Comparison of ENCODE assay signal across 9 cellular contexts in the genomic region with DNA sequence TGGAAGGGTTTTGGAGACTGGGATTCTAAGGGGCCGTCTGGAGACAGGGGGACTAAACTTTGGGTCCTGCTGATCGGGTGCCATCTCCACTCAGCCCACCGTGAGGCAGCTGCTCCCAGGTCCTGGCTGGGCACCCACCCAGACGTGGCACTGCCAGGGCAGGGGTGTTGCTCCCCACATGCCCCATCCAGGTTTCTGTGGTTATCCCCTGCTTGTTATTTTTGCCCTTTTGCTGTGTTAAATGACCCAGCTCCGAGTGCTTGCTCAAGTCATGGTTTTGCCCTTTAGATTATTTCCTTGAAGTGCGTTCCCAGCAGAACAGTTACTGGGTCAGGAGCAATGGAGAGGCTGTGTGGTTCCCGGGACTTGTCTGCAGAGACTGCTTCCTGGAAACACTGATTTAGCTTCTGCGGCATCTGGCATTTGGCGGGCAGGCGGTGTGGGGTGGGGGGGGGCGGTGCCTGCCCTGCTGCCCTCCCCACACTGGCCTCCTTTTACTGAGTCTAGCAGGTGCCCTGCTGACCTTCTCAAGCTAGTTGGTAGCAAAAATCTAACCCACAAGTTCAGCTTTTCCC. TPM values are rescaled to one million over a fixed set of nuclear protein-coding genes. Genes with fewer than 3 reads are reported as not detected.
A peak's percentile ranks its signal among the peaks of the same experiment; 100 is the strongest.
DNase-seq lines count a peak whose midpoint lies in the region; ATAC-seq and TF ChIP-seq lines count a peak whose summit lies in the region.
"Had no signal": no experiment of that assay in that cellular context is flagged by ENCODE, and none has a peak within 500 bp of the region (broad histone marks: within the 10 kb centered on the region; RNA-seq: fewer than 3 reads in every experiment).

No MANE protein-coding gene starts in this region.

- POLR2A ChIA-PET in activated CD8-positive, alpha-beta T cell treated with anti-CD3 and anti-CD28 coated beads, Interleukin-2, amount 10 ng/mL, durations not matched to agents 7 days and 5 days (lab: Charles Lee) = interaction anchor here (0.6 to 1.1 kb wide), 2 partner anchors 121 to 320 kb away, joined by 3 to 4 read pairs; no protein-coding TSS in a partner anchor

- H3K4me3 Mint-ChIP-seq in activated CD8-positive, alpha-beta T cell treated with anti-CD3 and anti-CD28 coated beads, Interleukin-2, amount 10 ng/mL, durations not matched to agents 7 days and 5 days = peak overlapping the region; percentile 25
- peak overlapping the region; percentile 55 for H3K4me3 Mint-ChIP-seq in glutamatergic neuron (ENCODE audit: unreplicated experiment)

- H3K36me3 Mint-ChIP-seq in activated CD8-positive, alpha-beta T cell treated with anti-CD3 and anti-CD28 coated beads, Interleukin-2, amount 10 ng/mL, durations not matched to agents 7 days and 5 days (ENCODE audit: low read depth) = peaks cover 3% of the 10 kb centered on the region
- H3K36me3 Mint-ChIP-seq in glutamatergic neuron (ENCODE audit: unreplicated experiment) = no peaks in the 10 kb centered on the region

- DNase-seq in C1 segment of cervical spinal cord (lab: John Stamatoyannopoulos, UW) = peak in 10 of 14 donors; percentile 16 to 82 (median 31)
- DNase-seq in activated CD8-positive, alpha-beta T cell treated with anti-CD3 and anti-CD28 coated beads, Interleukin-2, amount 10 ng/mL, durations not matched to agents 7 days and 5 days = no peak
- DNase-seq in glutamatergic neuron = no peak
- DNase-seq in pons (ENCODE audit: low spot score) = peak; percentile 49
- no peak for DNase-seq in hepatic stellate cell (ENCODE audit: low spot score)
- no peak for DNase-seq in GOT3 (lab: John Stamatoyannopoulos, UW)
- no peak for DNase-seq in stimulated activated naive CD4-positive, alpha-beta T cell treated with Interleukin-2 at 50 U/mL for 16 hours (lab: John Stamatoyannopoulos, UW)
- DNase-seq: NCI-H1436 treated with DMSO at 0.1 percent for 48 hours had no signal

- ATAC-seq in activated CD8-positive, alpha-beta T cell treated with anti-CD3 and anti-CD28 coated beads, Interleukin-2, amount 10 ng/mL, durations not matched to agents 7 days and 5 days = no peak
- ATAC-seq in HG03039 (IDR thresholded peaks at IDR 0.05; ENCODE audit: unreplicated experiment) = no peak

- CTCF ChIA-PET in activated CD8-positive, alpha-beta T cell treated with anti-CD3 and anti-CD28 coated beads, Interleukin-2, amount 10 ng/mL, durations not matched to agents 7 days and 5 days (lab: Charles Lee) = interaction anchor here (6.0 kb wide), 1 partner anchor 38 kb away, joined by 45 read pairs; no protein-coding TSS in a partner anchor

- no peaks in the 10 kb centered on the region for H3K9me3 Mint-ChIP-seq in activated CD8-positive, alpha-beta T cell treated with anti-CD3 and anti-CD28 coated beads, Interleukin-2, amount 10 ng/mL, durations not matched to agents 7 days and 5 days (ENCODE audit: insufficient read depth)
- H3K9me3 Mint-ChIP-seq in glutamatergic neuron (ENCODE audit: unreplicated experiment) = peaks cover 13% of the 10 kb centered on the region

- no peaks in the 10 kb centered on the region for H3K27me3 Mint-ChIP-seq in activated CD8-positive, alpha-beta T cell treated with anti-CD3 and anti-CD28 coated beads, Interleukin-2, amount 10 ng/mL, durations not matched to agents 7 days and 5 days (ENCODE audit: low read depth)
- peaks cover 10% of the 10 kb centered on the region for H3K27me3 Mint-ChIP-seq in glutamatergic neuron (ENCODE audit: unreplicated experiment)

- TF ChIP-seq CTCF in glutamatergic neuron (IDR thresholded peaks at IDR 0.05; ENCODE audit: partially characterized antibody, unreplicated experiment) = no peak

- peaks cover 48% of the 10 kb centered on the region for H3K4me1 Mint-ChIP-seq in activated CD8-positive, alpha-beta T cell treated with anti-CD3 and anti-CD28 coated beads, Interleukin-2, amount 10 ng/mL, durations not matched to agents 7 days and 5 days (ENCODE audit: low read depth)
- H3K4me1 Mint-ChIP-seq in glutamatergic neuron (ENCODE audit: low read depth, unreplicated experiment) = peaks cover 12% of the 10 kb centered on the region

- peak overlapping the region; percentile 74 for H3K27ac Mint-ChIP-seq in activated CD8-positive, alpha-beta T cell treated with anti-CD3 and anti-CD28 coated beads, Interleukin-2, amount 10 ng/mL, durations not matched to agents 7 days and 5 days
- no peak overlapping the region for H3K27ac Mint-ChIP-seq in glutamatergic neuron (ENCODE audit: unreplicated experiment)

RNA-seq across cellular contexts. Expression of gene RAB11B, which starts 1.9 kb away (rescaled TPM):
- 10 to 100 TPM; 92.4 to 92.7 TPM for total RNA-seq in activated CD8-positive, alpha-beta T cell treated with anti-CD3 and anti-CD28 coated beads, Interleukin-2, amount 10 ng/mL, durations not matched to agents 7 days and 5 days
- 137 TPM for total RNA-seq in glutamatergic neuron (ENCODE audit: unreplicated experiment)

RNA-seq across cellular contexts. Expression of gene MARCHF2, which starts 21.0 kb away (rescaled TPM):
- 10 to 100 TPM; 26.8 to 28.1 TPM for total RNA-seq in activated CD8-positive, alpha-beta T cell treated with anti-CD3 and anti-CD28 coated beads, Interleukin-2, amount 10 ng/mL, durations not matched to agents 7 days and 5 days
- 47.7 TPM for total RNA-seq in glutamatergic neuron (ENCODE audit: unreplicated experiment)

RNA-seq across cellular contexts. Expression of gene ANGPTL4, which starts 28.1 kb away (rescaled TPM):
- total RNA-seq in activated CD8-positive, alpha-beta T cell treated with anti-CD3 and anti-CD28 coated beads, Interleukin-2, amount 10 ng/mL, durations not matched to agents 7 days and 5 days = not detected
- total RNA-seq in glutamatergic neuron (ENCODE audit: unreplicated experiment) = 0.51 TPM

RNA-seq across cellular contexts. Expression of gene KANK3, which starts 49.0 kb away (rescaled TPM):
- 1 to 10 TPM; 3.4 to 3.5 TPM for total RNA-seq in activated CD8-positive, alpha-beta T cell treated with anti-CD3 and anti-CD28 coated beads, Interleukin-2, amount 10 ng/mL, durations not matched to agents 7 days and 5 days
- total RNA-seq in glutamatergic neuron (ENCODE audit: unreplicated experiment) = 8.9 TPM

RNA-seq across cellular contexts. Expression of gene HNRNPM, which starts 52.7 kb away (rescaled TPM):
- total RNA-seq in activated CD8-positive, alpha-beta T cell treated with anti-CD3 and anti-CD28 coated beads, Interleukin-2, amount 10 ng/mL, durations not matched to agents 7 days and 5 days = 100 to 1,000 TPM; 283 to 291 TPM
- total RNA-seq in glutamatergic neuron (ENCODE audit: unreplicated experiment) = 184 TPM

Comparison
In these comparisons a context has a peak if more than half of its experiments do, and no peak if none do; other contexts are left out.
1. DNase-seq: peak in C1 segment of cervical spinal cord (10 of 14) and pons (single experiment); none in activated CD8-positive, alpha-beta T cell treated with anti-CD3 and anti-CD28 coated beads, Interleukin-2, amount 10 ng/mL, durations not matched to agents 7 days and 5 days (single experiment), glutamatergic neuron (single experiment), hepatic stellate cell (single experiment), GOT3 (single experiment) and stimulated activated naive CD4-positive, alpha-beta T cell treated with Interleukin-2 at 50 U/mL for 16 hours (single experiment).